ENCODE assay signal across 15 cellular contexts in the genomic region with DNA sequence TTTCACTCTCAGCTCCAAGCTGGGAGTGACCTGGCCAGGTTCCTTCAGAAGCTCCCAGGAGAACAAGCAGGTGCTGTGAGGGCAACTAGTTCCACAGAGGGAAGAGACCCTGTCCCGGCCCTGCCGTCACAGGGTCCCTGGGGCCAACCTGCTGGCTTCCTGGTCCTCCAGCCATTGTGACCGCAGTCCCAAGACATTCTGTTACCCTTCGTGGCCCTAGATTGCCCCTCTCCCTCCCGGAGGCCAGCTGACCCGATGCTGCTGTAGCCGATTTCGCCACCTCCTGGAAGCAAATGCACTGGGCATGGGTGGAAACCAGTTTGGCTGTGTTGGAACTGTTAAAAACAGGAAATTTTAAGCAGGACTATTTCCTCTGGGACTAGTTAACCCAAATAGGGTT. TPM values are rescaled to one million over a fixed set of nuclear protein-coding genes. Genes with fewer than 3 reads are reported as not detected.
DNase-seq lines count a peak whose midpoint lies in the region; ATAC-seq, FAIRE-seq and TF ChIP-seq lines count a peak whose summit lies in the region.
"Had no signal": no experiment of that assay in that cellular context is flagged by ENCODE, and none has a peak within 500 bp of the region (broad histone marks: within the 10 kb centered on the region; RNA-seq: fewer than 3 reads in every experiment).

No MANE protein-coding gene starts in this region.

- H3K27me3 ChIP-seq in left lung (no peaks in the 10 kb centered on the region), transverse colon (no peaks in the 10 kb centered on the region), pancreas (no peaks in the 10 kb centered on the region)

- H3K4me1 Mint-ChIP-seq in activated CD8-positive, alpha-beta memory T cell treated with anti-CD3 and anti-CD28 coated beads, Interleukin-2, amount 10 ng/mL, durations not matched to agents 7 days and 5 days = peaks cover 63% of the 10 kb centered on the region

- H3K27ac ChIP-seq in cingulate gyrus (ENCODE audit: low read depth, low read length) (peak overlapping the region; percentile 65), left lung (peak overlapping the region; percentile 58 to 60), transverse colon (peak overlapping the region in 3 of 4 donors; percentile 39 to 51 (median 46)), pancreas (peak overlapping the region in 1 of 4 donors; percentile 14)

- H3K4me1 ChIP-seq in left lung (peaks cover 0 to 73% of the 10 kb centered on the region in 2 donors), transverse colon (peaks cover 0 to 8% (median 0%) of the 10 kb centered on the region in 4 donors), pancreas (no peaks in the 10 kb centered on the region)

- H3K9me3 ChIP-seq in left lung = no peaks in the 10 kb centered on the region
- no peaks in the 10 kb centered on the region for H3K9me3 ChIP-seq in transverse colon
- no peaks in the 10 kb centered on the region for H3K9me3 ChIP-seq in pancreas

- H3K4me3 ChIP-seq in left lung = no peak overlapping the region
- H3K4me3 ChIP-seq in transverse colon = no peak overlapping the region
- no peak overlapping the region for H3K4me3 ChIP-seq in pancreas

- in situ Hi-C loops in transverse colon (cut with MboI; ENCODE audit: low pct_ligation_motif_present in 1 of 4, low pct_unique_long_range_greater_than_20kb in 1 of 4, low sequenced_read_pairs in 3 of 4) = loop anchor here (25.0 kb wide), 3 partner anchors 290 to 715 kb away; no protein-coding TSS in a partner anchor

- no peaks in the 10 kb centered on the region for H3K27me3 Mint-ChIP-seq in activated CD8-positive, alpha-beta memory T cell treated with anti-CD3 and anti-CD28 coated beads, Interleukin-2, amount 10 ng/mL, durations not matched to agents 7 days and 5 days

- no peak for TF ChIP-seq POLR2A in transverse colon (IDR thresholded peaks at IDR 0.05)

- no peak for FAIRE-seq in pancreas (lab: Jason Lieb, UNC)
- FAIRE-seq: G401.6, H54 had no signal

- no peak overlapping the region for H3K4me3 Mint-ChIP-seq in activated CD8-positive, alpha-beta memory T cell treated with anti-CD3 and anti-CD28 coated beads, Interleukin-2, amount 10 ng/mL, durations not matched to agents 7 days and 5 days

- 83% methylated on average over 8 of the region's 8 CpGs; no CpG with 5 or more reads in 1 of the 2 donors for WGBS in transverse colon (ENCODE audit: low coverage in 1 of 2), 2 donors
- 83 to 89% methylated on average over 8 of the region's 8 CpGs for WGBS in pancreas, 2 donors

- no peak for TF ChIP-seq EP300 in transverse colon (IDR thresholded peaks at IDR 0.05; ENCODE audit: low read depth)

- TF ChIP-seq CTCF in left lung (IDR thresholded peaks at IDR 0.05) = no peak
- TF ChIP-seq CTCF in transverse colon (IDR thresholded peaks at IDR 0.05) = no peak
- TF ChIP-seq CTCF in pancreas (IDR thresholded peaks at IDR 0.05) = no peak

- no peak for ATAC-seq in activated CD8-positive, alpha-beta memory T cell treated with anti-CD3 and anti-CD28 coated beads, Interleukin-2, amount 10 ng/mL, durations not matched to agents 7 days and 5 days
- peak; percentile 11 for ATAC-seq in left lung
- ATAC-seq in pancreas = no peak
- no peak for ATAC-seq in GM21360 (IDR thresholded peaks at IDR 0.05; ENCODE audit: unreplicated experiment)
- ATAC-seq: stimulated activated memory B cell treated with anti-CD40 and anti-IgM and Interleukin-4, amounts not matched to agents 10 μg/mL and 1 μg/mL and 100 μg/mL, for 72 hours had no signal

- peaks cover 26% of the 10 kb centered on the region for H3K36me3 Mint-ChIP-seq in activated CD8-positive, alpha-beta memory T cell treated with anti-CD3 and anti-CD28 coated beads, Interleukin-2, amount 10 ng/mL, durations not matched to agents 7 days and 5 days
- H3K36me3 Mint-ChIP-seq: stimulated activated memory B cell treated with anti-CD40 and anti-IgM and Interleukin-4, amounts not matched to agents 10 μg/mL and 1 μg/mL and 100 μg/mL, for 72 hours had no signal

- no peaks in the 10 kb centered on the region for H3K9me3 Mint-ChIP-seq in activated CD8-positive, alpha-beta memory T cell treated with anti-CD3 and anti-CD28 coated beads, Interleukin-2, amount 10 ng/mL, durations not matched to agents 7 days and 5 days (ENCODE audit: low read depth)
- H3K9me3 Mint-ChIP-seq: activated B cell treated with CpG ODN at 0.5 μM for 24 hours; stimulated activated memory B cell treated with anti-CD40 and anti-IgM and Interleukin-4, amounts not matched to agents 10 μg/mL and 1 μg/mL and 100 μg/mL, for 72 hours had no signal

- CTCF ChIA-PET in activated CD8-positive, alpha-beta memory T cell treated with anti-CD3 and anti-CD28 coated beads, Interleukin-2, amount 10 ng/mL, durations not matched to agents 7 days and 5 days (lab: Charles Lee) = interaction anchor here (1.1 kb wide), 1 partner anchor 9 kb away, joined by 3 read pairs; no protein-coding TSS in a partner anchor

- intact Hi-C loops in left lung (cut with DNase I) (loop anchor here in 1 of 2 donors (10.0 kb wide), 1 partner anchor 48 kb away; no protein-coding TSS in a partner anchor), transverse colon (cut with DNase I; ENCODE audit: low total_unique reads) (loop anchor here (10.0 kb wide), 1 partner anchor 48 kb away; no protein-coding TSS in a partner anchor), pancreas (cut with DNase I) (no loop called here)

- H3K36me3 ChIP-seq in left lung (peaks cover 0 to 68% of the 10 kb centered on the region in 2 donors), transverse colon (peaks cover 0 to 7% (median 1%) of the 10 kb centered on the region in 4 donors), pancreas (peaks cover 0 to 65% (median 8%) of the 10 kb centered on the region in 3 donors)

- peak overlapping the region; percentile 93 for H3K27ac Mint-ChIP-seq in activated CD8-positive, alpha-beta memory T cell treated with anti-CD3 and anti-CD28 coated beads, Interleukin-2, amount 10 ng/mL, durations not matched to agents 7 days and 5 days
- H3K27ac Mint-ChIP-seq: activated B cell treated with CpG ODN at 0.5 μM for 24 hours; stimulated activated memory B cell treated with anti-CD40 and anti-IgM and Interleukin-4, amounts not matched to agents 10 μg/mL and 1 μg/mL and 100 μg/mL, for 72 hours had no signal

- no peak for DNase-seq in activated CD8-positive, alpha-beta memory T cell treated with anti-CD3 and anti-CD28 coated beads, Interleukin-2, amount 10 ng/mL, durations not matched to agents 7 days and 5 days
- DNase-seq in activated CD8-positive, alpha-beta memory T cell treated with anti-CD3 and anti-CD28 coated beads, Interleukin-2, amount 50 U/mL, for 48 hours = no peak
- DNase-seq in left lung = no peak
- no peak for DNase-seq in transverse colon
- DNase-seq in pancreas = no peak
- no peak for DNase-seq in COLO668 (lab: John Stamatoyannopoulos, UW; ENCODE audit: unreplicated experiment)
- DNase-seq: activated B cell treated with CpG ODN at 0.5 μM for 24 hours, amygdala, foreskin fibroblast, MM.1S had no signal

RNA-seq across cellular contexts. Expression of a gene that starts 55.4 kb away (rescaled TPM):
- 10 to 100 TPM; 15.6 to 42.5 TPM for total RNA-seq in activated CD8-positive, alpha-beta memory T cell treated with anti-CD3 and anti-CD28 coated beads, Interleukin-2, amount 10 ng/mL, durations not matched to agents 7 days and 5 days
- total RNA-seq in left lung = 100 to 1,000 TPM; 590 to 962 TPM
- 100 to 1,000 TPM; 102 to 260 (median 167) TPM for total RNA-seq in transverse colon
- total RNA-seq in pancreas = 100 to 1,000 TPM in 2 of 6 donors, 10 to 100 TPM in 4; 61.8 to 165 (median 85.8) TPM
- 10 to 100 TPM; 35.6 to 69.1 TPM for polyA plus RNA-seq in pancreas
